ENCODE assay signal across 2 cellular contexts in the genomic region with DNA sequence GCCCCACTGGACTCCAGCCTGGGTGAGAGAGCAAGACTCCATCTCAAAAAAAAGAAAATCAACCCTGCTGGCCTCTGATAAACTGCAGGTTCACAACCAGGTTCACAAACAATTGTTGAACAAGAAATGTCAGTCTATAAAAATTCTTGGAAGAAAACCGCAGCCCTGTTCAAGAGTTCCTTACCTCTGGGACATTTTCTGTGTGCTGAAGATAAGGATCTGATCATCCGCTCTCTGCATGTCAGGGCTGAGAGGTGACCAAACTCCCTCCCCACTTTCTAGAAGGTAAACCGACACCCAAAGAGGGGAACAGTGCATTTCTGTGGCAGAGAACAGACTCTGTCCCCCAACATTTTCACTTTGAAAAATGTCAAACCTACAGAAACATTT.
TF ChIP-seq lines count a peak whose summit lies in the region.

No MANE protein-coding gene starts in this region.

TF ChIP-seq in GM12878, 131 proteins besides CTCF, POLR2A, EP300 and RAD21:
- no peak for TF ChIP-seq CHD4 (IDR thresholded peaks at IDR 0.05)
- TF ChIP-seq SRF (IDR thresholded peaks at IDR 0.05; ENCODE audit: low read depth in 2 of 2, low read length in 2 of 2): no peak
- TF ChIP-seq CBFB (IDR thresholded peaks at IDR 0.05; ENCODE audit: low read depth): no peak
- TF ChIP-seq CHD1 (IDR thresholded peaks at IDR 0.05; ENCODE audit: low read depth, low read length): no peak
- TF ChIP-seq, protein P1, sequence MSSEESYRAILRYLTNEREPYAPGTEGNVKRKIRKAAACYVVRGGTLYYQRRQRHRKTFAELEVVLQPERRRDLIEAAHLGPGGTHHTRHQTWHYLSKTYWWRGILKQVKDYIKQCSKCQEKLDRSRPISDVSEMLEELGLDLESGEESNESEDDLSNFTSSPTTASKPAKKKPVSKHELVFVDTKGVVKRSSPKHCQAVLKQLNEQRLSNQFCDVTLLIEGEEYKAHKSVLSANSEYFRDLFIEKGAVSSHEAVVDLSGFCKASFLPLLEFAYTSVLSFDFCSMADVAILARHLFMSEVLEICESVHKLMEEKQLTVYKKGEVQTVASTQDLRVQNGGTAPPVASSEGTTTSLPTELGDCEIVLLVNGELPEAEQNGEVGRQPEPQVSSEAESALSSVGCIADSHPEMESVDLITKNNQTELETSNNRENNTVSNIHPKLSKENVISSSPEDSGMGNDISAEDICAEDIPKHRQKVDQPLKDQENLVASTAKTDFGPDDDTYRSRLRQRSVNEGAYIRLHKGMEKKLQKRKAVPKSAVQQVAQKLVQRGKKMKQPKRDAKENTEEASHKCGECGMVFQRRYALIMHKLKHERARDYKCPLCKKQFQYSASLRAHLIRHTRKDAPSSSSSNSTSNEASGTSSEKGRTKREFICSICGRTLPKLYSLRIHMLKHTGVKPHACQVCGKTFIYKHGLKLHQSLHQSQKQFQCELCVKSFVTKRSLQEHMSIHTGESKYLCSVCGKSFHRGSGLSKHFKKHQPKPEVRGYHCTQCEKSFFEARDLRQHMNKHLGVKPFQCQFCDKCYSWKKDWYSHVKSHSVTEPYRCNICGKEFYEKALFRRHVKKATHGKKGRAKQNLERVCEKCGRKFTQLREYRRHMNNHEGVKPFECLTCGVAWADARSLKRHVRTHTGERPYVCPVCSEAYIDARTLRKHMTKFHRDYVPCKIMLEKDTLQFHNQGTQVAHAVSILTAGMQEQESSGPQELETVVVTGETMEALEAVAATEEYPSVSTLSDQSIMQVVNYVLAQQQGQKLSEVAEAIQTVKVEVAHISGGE (CRISPR knock-in tag; IDR thresholded peaks at IDR 0.05): no peak
- TF ChIP-seq SMAD5 (IDR thresholded peaks at IDR 0.05; ENCODE audit: low read depth): no peak
- TF ChIP-seq KAT2A (conservative IDR thresholded peaks at IDR 0.05; ENCODE audit: control insufficient read depth, low read depth, low read length): no peak
- no peak for TF ChIP-seq RB1 (IDR thresholded peaks at IDR 0.05; ENCODE audit: borderline replicate concordance)
- TF ChIP-seq RUNX3 (IDR thresholded peaks at IDR 0.05; ENCODE audit: low read length): no peak
- TF ChIP-seq, protein P2, sequence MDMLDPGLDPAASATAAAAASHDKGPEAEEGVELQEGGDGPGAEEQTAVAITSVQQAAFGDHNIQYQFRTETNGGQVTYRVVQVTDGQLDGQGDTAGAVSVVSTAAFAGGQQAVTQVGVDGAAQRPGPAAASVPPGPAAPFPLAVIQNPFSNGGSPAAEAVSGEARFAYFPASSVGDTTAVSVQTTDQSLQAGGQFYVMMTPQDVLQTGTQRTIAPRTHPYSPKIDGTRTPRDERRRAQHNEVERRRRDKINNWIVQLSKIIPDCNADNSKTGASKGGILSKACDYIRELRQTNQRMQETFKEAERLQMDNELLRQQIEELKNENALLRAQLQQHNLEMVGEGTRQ (IDR thresholded peaks at IDR 0.05; ENCODE audit: borderline replicate concordance, low read depth, low read length): no peak
- TF ChIP-seq, protein P3, sequence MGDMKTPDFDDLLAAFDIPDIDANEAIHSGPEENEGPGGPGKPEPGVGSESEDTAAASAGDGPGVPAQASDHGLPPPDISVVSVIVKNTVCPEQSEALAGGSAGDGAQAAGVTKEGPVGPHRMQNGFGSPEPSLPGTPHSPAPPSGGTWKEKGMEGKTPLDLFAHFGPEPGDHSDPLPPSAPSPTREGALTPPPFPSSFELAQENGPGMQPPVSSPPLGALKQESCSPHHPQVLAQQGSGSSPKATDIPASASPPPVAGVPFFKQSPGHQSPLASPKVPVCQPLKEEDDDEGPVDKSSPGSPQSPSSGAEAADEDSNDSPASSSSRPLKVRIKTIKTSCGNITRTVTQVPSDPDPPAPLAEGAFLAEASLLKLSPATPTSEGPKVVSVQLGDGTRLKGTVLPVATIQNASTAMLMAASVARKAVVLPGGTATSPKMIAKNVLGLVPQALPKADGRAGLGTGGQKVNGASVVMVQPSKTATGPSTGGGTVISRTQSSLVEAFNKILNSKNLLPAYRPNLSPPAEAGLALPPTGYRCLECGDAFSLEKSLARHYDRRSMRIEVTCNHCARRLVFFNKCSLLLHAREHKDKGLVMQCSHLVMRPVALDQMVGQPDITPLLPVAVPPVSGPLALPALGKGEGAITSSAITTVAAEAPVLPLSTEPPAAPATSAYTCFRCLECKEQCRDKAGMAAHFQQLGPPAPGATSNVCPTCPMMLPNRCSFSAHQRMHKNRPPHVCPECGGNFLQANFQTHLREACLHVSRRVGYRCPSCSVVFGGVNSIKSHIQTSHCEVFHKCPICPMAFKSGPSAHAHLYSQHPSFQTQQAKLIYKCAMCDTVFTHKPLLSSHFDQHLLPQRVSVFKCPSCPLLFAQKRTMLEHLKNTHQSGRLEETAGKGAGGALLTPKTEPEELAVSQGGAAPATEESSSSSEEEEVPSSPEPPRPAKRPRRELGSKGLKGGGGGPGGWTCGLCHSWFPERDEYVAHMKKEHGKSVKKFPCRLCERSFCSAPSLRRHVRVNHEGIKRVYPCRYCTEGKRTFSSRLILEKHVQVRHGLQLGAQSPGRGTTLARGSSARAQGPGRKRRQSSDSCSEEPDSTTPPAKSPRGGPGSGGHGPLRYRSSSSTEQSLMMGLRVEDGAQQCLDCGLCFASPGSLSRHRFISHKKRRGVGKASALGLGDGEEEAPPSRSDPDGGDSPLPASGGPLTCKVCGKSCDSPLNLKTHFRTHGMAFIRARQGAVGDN (IDR thresholded peaks at IDR 0.05): no peak
- TF ChIP-seq SMAD1 (IDR thresholded peaks at IDR 0.05; ENCODE audit: low read depth, partially characterized antibody): no peak
- TF ChIP-seq SMARCA5 (IDR thresholded peaks at IDR 0.05): no peak

TF ChIP-seq in GM12891, 5 proteins besides CTCF, POLR2A, EP300 and RAD21:
- no peak for TF ChIP-seq TAF1 (IDR thresholded peaks at IDR 0.05; ENCODE audit: low read depth, low read length)
- no peak for TF ChIP-seq POLR2AphosphoS5 (IDR thresholded peaks at IDR 0.05; ENCODE audit: low read depth, low read length)
- TF ChIP-seq PAX5 (IDR thresholded peaks at IDR 0.05; ENCODE audit: insufficient read depth, low read length, severe bottlenecking): no peak
- no peak for TF ChIP-seq SPI1 (IDR thresholded peaks at IDR 0.05; ENCODE audit: low read depth, low read length)
- no peak for TF ChIP-seq POU2F2 (IDR thresholded peaks at IDR 0.05; ENCODE audit: low read depth, low read length)
